ENCODE assay signal across 1 cellular context in genomic region chr3:53677406-53677805, GRCh38.
TF ChIP-seq lines count a peak whose summit lies in the region.

No MANE protein-coding gene starts in this region.

TF ChIP-seq in HCT116, 20 proteins besides CTCF, POLR2A, EP300 and RAD21 (continued from another document):
- TF ChIP-seq EZH2phosphoT487 (IDR thresholded peaks at IDR 0.05; ENCODE audit: borderline replicate concordance) (no peak), FOSL1 (IDR thresholded peaks at IDR 0.05; ENCODE audit: low read depth) (no peak), JUND (IDR thresholded peaks at IDR 0.05) (no peak), EZH2 (IDR thresholded peaks at IDR 0.05) (no peak), ZNF274 (IDR thresholded peaks at IDR 0.05; ENCODE audit: low read depth, low read length) (no peak), ZFX (IDR thresholded peaks at IDR 0.05) (no peak), CEBPB (IDR thresholded peaks at IDR 0.05; ENCODE audit: low read depth) (no peak)
